8 cellular contexts compared by ENCODE assay signal in the genomic region with DNA sequence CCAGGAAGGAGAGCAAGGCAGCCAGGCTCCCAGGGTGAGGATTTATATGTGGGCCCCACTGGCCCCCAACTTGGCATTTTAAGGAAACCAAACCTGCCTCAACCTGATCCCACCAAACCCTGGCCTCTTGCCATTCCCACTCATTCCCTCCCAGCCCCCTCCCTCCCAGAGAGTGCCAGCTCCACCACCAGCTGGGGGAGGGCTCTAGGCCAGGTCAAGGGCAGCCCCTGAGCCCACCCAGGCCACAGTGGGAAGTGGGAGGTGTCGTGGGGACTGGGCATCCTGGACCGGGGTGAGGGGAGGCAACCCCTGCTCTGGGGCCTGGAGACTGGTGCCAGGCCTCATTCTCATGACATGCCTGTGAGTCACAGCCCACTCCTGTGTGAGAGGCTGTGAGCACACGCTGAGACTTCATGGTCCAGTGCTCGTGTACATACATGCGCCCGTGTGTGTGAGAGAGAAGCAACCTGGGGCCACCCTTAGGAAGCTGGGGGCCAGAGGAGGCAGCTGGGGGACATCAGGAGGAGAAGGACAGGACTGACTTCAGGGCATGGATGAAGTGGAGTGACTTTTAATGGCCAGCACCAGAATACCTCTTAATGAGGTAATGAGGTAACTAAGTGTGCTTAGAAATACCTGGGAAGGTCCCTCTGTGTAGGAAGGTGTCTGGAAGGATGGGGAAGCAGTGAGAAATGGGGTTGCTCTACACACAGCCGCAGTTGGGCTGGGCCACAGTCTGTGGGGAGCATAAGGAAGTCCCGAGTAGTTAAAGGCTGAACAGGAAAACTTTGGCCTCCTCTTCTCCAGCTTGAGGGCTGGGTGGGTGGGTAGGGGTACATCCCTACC. TPM values are rescaled to one million over a fixed set of nuclear protein-coding genes. Genes with fewer than 3 reads are reported as not detected.
A peak's percentile ranks its signal among the peaks of the same experiment; 100 is the strongest.
DNase-seq lines count a peak whose midpoint lies in the region; ATAC-seq and TF ChIP-seq lines count a peak whose summit lies in the region.

A gene (minus strand): TSS at position 316 of the 846 bp plus-strand sequence. CDS start 1,967 bp downstream, outside the sequence.

- H3K27me3 ChIP-seq in iPS-15b (ENCODE audit: control insufficient read depth, insufficient read depth, low read length) (no peaks in the 10 kb centered on the region), skeletal muscle tissue (ENCODE audit: control insufficient read depth in 3 of 3, insufficient read depth in 3 of 3, low read length in 3 of 3) (no peaks in the 10 kb centered on the region)

- peaks cover 21% of the 10 kb centered on the region for H3K4me1 ChIP-seq in iPS-15b (ENCODE audit: control insufficient read depth, insufficient read depth, low read length)
- peaks cover 31 to 36% (median 35%) of the 10 kb centered on the region in 3 donors for H3K4me1 ChIP-seq in skeletal muscle tissue (ENCODE audit: control insufficient read depth in 3 of 3, insufficient read depth in 3 of 3, low read length in 3 of 3)

- DNase-seq in DMS153 treated with DMSO at 0.1 percent for 48 hours (lab: John Stamatoyannopoulos, UW; ENCODE audit: unreplicated experiment): peak; percentile 47
- peak; percentile 91 for DNase-seq in RWPE1 (ENCODE audit: low spot score)
- DNase-seq in D341Med (ENCODE audit: low spot score): no peak
- DNase-seq in central memory CD4-positive, alpha-beta T cell: no peak

- CTCF ChIA-PET in RWPE1 (lab: Yijun Ruan, JAX): interaction anchor here (1.0 kb wide), 1 partner anchor 55 kb away, joined by 4 read pairs; no protein-coding TSS in a partner anchor

- POLR2A ChIA-PET in RWPE1 (lab: Yijun Ruan, JAX; ENCODE audit: low non-redundant PET): interaction anchor here (0.6 to 1.7 kb wide), 6 partner anchors 29 to 50 kb away, joined by 3 to 11 read pairs (median 5); a partner anchor contains a TSS

- 36 to 75% (median 48%) methylated on average over 8 of the region's 8 CpGs for WGBS in adipose tissue, 3 donors

- H3K27ac ChIP-seq in RWPE1 (peak within 1 kb of the TSS; percentile 100), adipose tissue (ENCODE audit: low read depth, low read length) (peak within 1 kb of the TSS; percentile 89), skeletal muscle tissue (ENCODE audit: low read depth, low read length) (peak within 1 kb of the TSS; percentile 89)

- peak; percentile 16 for ATAC-seq in HG03066 (IDR thresholded peaks at IDR 0.05; ENCODE audit: low read depth, unreplicated experiment)

- no peaks in the 10 kb centered on the region for H3K9me3 ChIP-seq in iPS-15b (ENCODE audit: control insufficient read depth, insufficient read depth, low read length)
- H3K9me3 ChIP-seq in skeletal muscle tissue (ENCODE audit: control insufficient read depth in 3 of 3, low read length in 3 of 3): no peaks in the 10 kb centered on the region

- H3K4me3 ChIP-seq in iPS-15b (ENCODE audit: low read depth, low read length): peak within 1 kb of the TSS; percentile 4
- H3K4me3 ChIP-seq in skeletal muscle tissue (ENCODE audit: low read length in 3 of 3): peak within 1 kb of the TSS in 2 of 3 donors; percentile 12 to 45

- H3K36me3 ChIP-seq in iPS-15b (ENCODE audit: control insufficient read depth, insufficient read depth, low read length) (no peaks in the 10 kb centered on the region), skeletal muscle tissue (ENCODE audit: control insufficient read depth in 3 of 3, insufficient read depth in 3 of 3, low read length in 3 of 3) (no peaks in the 10 kb centered on the region)

- no peak for TF ChIP-seq CTCF in RWPE1 (conservative IDR thresholded peaks at IDR 0.05; ENCODE audit: low read depth)

- H3K9ac ChIP-seq in iPS-15b (ENCODE audit: low read depth, low read length) (no peak within 1 kb of the TSS), skeletal muscle tissue (ENCODE audit: low read depth in 1 of 3, low read length in 3 of 3) (peak within 1 kb of the TSS; percentile 52 to 68 (median 55))

RNA-seq across cellular contexts. Expression of the gene that starts here (rescaled TPM):
- 1 to 10 TPM in 2 of 3 donors, under 1 TPM in 1; 0.52 to 4.4 (median 2.1) TPM for polyA plus RNA-seq in adipose tissue
- total RNA-seq in skeletal muscle tissue: not detected

Comparison
In these comparisons a context has a peak if more than half of its experiments do, and no peak if none do; other contexts are left out.
1. DNase-seq: peak in DMS153 treated with DMSO at 0.1 percent for 48 hours (single experiment) and RWPE1 (single experiment); none in D341Med (single experiment) and central memory CD4-positive, alpha-beta T cell (single experiment).
2. Peak in every context shown above with its lines, with median percentiles within 50 percentile points of each other: H3K27ac ChIP-seq.